1 cellular context compared by ENCODE assay signal in genomic region chr15:90259524-90259923, GRCh38.
A peak's percentile ranks its signal among the peaks of the same experiment; 100 is the strongest.
TF ChIP-seq lines count a peak whose summit lies in the region.

No MANE protein-coding gene starts in this region.

TF ChIP-seq in GM12878, 131 proteins besides CTCF, POLR2A, EP300 and RAD21 (continues in another document):
- TF ChIP-seq MEF2B (IDR thresholded peaks at IDR 0.05; ENCODE audit: partially characterized antibody, poor library complexity, severe bottlenecking) (peak; percentile 52), HSF1 (IDR thresholded peaks at IDR 0.05; ENCODE audit: low read depth, low read length) (no peak), ZBTB11 (CRISPR knock-in tag; IDR thresholded peaks at IDR 0.05) (no peak), EGR1 (IDR thresholded peaks at IDR 0.05; ENCODE audit: borderline replicate concordance in 1 of 2, low read depth in 2 of 2, low read length in 2 of 2) (no peak), BHLHE40 (IDR thresholded peaks at IDR 0.05; ENCODE audit: borderline replicate concordance in 1 of 2, low read depth in 2 of 2, low read length in 1 of 2) (peak; percentile 5 to 40; a peak in 2 of 4 replicates), RBBP5 (conservative IDR thresholded peaks at IDR 0.05) (no peak), IRF4 (IDR thresholded peaks at IDR 0.05; ENCODE audit: low read depth, low read length) (0 out of 2 replicates have a peak, but pooled peaks have one; percentile 52), JUND (IDR thresholded peaks at IDR 0.05; ENCODE audit: low read depth, low read length) (no peak), ESRRA (IDR thresholded peaks at IDR 0.05; ENCODE audit: low read length) (no peak), ATF2 (IDR thresholded peaks at IDR 0.05; ENCODE audit: low read length) (peak; percentile 86), PBX3 (IDR thresholded peaks at IDR 0.05; ENCODE audit: insufficient replicate concordance, low read depth, low read length) (no peak), IKZF1 (conservative IDR thresholded peaks at IDR 0.05) (0 out of 2 replicates have a peak, but pooled peaks have one; percentile 16), CEBPZ (IDR thresholded peaks at IDR 0.05; ENCODE audit: low read depth, low read length) (no peak), ZBTB40 (IDR thresholded peaks at IDR 0.05; ENCODE audit: borderline replicate concordance) (no peak), RELB (IDR thresholded peaks at IDR 0.05; ENCODE audit: low read depth) (peak; percentile 42; the same call in 1 of the 2 replicates), CREB1 (IDR thresholded peaks at IDR 0.05; ENCODE audit: low read depth) (peak; percentile 47; the same call in 1 of the 2 replicates), ZBTB33 (IDR thresholded peaks at IDR 0.05) (no peak), YY1 (IDR thresholded peaks at IDR 0.05; ENCODE audit: low read depth, low read length) (no peak), ZNF592 (IDR thresholded peaks at IDR 0.05) (no peak), JUNB (IDR thresholded peaks at IDR 0.05) (peak; percentile 87), E4F1 (IDR thresholded peaks at IDR 0.05; ENCODE audit: borderline replicate concordance, partially characterized antibody) (no peak), SMAD1 (IDR thresholded peaks at IDR 0.05; ENCODE audit: low read depth, partially characterized antibody) (peak; percentile 71)
